Comparison of ENCODE assay signal across 35 cellular contexts in the genomic region with DNA sequence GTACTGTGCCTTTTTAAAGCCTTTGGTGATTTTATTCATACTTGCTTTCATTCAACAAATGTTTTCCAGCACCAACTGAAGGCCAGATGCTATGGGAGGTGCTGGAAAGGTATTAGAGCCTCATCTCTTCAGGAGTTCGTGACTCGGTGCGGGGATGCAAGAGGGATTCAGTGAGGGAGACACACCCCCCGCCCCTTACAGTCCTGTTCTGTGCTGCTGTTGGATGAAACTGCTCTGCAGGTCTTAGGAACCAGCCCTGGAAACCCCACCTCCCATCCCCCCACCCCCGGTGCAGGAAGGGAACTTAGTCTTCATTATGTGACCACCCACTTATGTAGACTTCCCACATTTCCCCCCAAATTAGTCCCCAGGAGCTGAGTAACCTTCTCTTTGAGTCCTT.
"Had no signal": no experiment of that assay in that cellular context is flagged by ENCODE, and none has a peak within 500 bp of the region (broad histone marks: within the 10 kb centered on the region; RNA-seq: fewer than 3 reads in every experiment).

No MANE protein-coding gene starts in this region.

- DNase-seq: activated B cell treated with CpG ODN at 0.5 μM for 24 hours; activated CD4-positive, alpha-beta memory T cell treated with anti-CD3 and anti-CD28 coated beads, Interleukin-2, amount 10 ng/mL, durations not matched to agents 7 days and 5 days; activated CD4-positive, alpha-beta T cell treated with anti-CD3 and anti-CD28 coated beads for 4 hours; activated CD4-positive, alpha-beta T cell treated with anti-CD3 and anti-CD28 coated beads, Interleukin-2, amount 10 ng/mL, durations not matched to agents 24 days and 14 days; activated CD4-positive, alpha-beta T cell treated with anti-CD3 and anti-CD28 coated beads, Interleukin-2, amount 50 U/mL, for 1 hour; activated CD4-positive, alpha-beta T cell treated with anti-CD3 and anti-CD28 coated beads, Interleukin-2, amount 50 U/mL, for 48 hours; activated CD4-positive, CD25-positive, alpha-beta regulatory T cell treated with anti-CD3 and anti-CD28 coated beads, Interleukin-2, amount 50 U/mL, for 72 hours; activated CD8-positive, alpha-beta memory T cell treated with anti-CD3 and anti-CD28 coated beads for 24 hours; activated CD8-positive, alpha-beta memory T cell treated with anti-CD3 and anti-CD28 coated beads, Interleukin-2, amount 10 ng/mL, durations not matched to agents 7 days and 5 days; activated CD8-positive, alpha-beta memory T cell treated with anti-CD3 and anti-CD28 coated beads, Interleukin-2, amount 50 U/mL, for 48 hours; activated CD8-positive, alpha-beta T cell treated with anti-CD3 and anti-CD28 coated beads, Interleukin-2, amount 10 ng/mL, durations not matched to agents 7 days and 5 days; activated effector memory CD4-positive, alpha-beta T cell treated with anti-CD3 and anti-CD28 coated beads, Interleukin-2, amount 50 U/mL, for 16 hours; activated gamma-delta T cell treated with Interleukin-2 at 50 U/mL for 16 hours; activated naive CD4-positive, alpha-beta T cell; activated naive CD4-positive, alpha-beta T cell treated with anti-CD3 and anti-CD28 coated beads for 36 hours; activated naive CD4-positive, alpha-beta T cell treated with anti-CD3 and anti-CD28 coated beads, Interleukin-2, amount 50 U/mL, for 16 hours; activated naive CD8-positive, alpha-beta T cell treated with anti-CD3 and anti-CD28 coated beads for 36 hours; activated T-cell treated with anti-CD3 and anti-CD28 coated beads, Interleukin-2, amount 50 U/mL, for 24 hours; activated T-cell treated with anti-CD3 and anti-CD28 coated beads, Interleukin-2, amount 50 U/mL, for 72 hours; adrenal gland; amniotic stem cell; aorta; body of pancreas; brain microvascular endothelial cell; central memory CD4-positive, alpha-beta T cell; T-helper 1 cell; T-helper 2 cell; T-helper 9 cell had no signal

- H3K4me3 ChIP-seq: adrenal gland, body of pancreas, breast epithelium had no signal

- H3K27me3 ChIP-seq: adrenal gland, body of pancreas, brain microvascular endothelial cell, breast epithelium had no signal

- ATAC-seq: activated CD8-positive, alpha-beta memory T cell treated with anti-CD3 and anti-CD28 coated beads, Interleukin-2, amount 10 ng/mL, durations not matched to agents 7 days and 5 days; activated CD8-positive, alpha-beta T cell treated with anti-CD3 and anti-CD28 coated beads, Interleukin-2, amount 10 ng/mL, durations not matched to agents 7 days and 5 days; activated naive CD4-positive, alpha-beta T cell treated with anti-CD3 and anti-CD28 coated beads, Interleukin-2, amount 50 U/mL, for 72 hours; activated T-cell treated with anti-CD3 and anti-CD28 coated beads, Interleukin-2, amount 50 U/mL, for 72 hours; activated T-helper 17 cell treated with anti-CD3 and anti-CD28 coated beads, Interleukin-2, amount 50 U/mL, for 72 hours; body of pancreas had no signal

- H3K27ac ChIP-seq: adrenal gland, body of pancreas, brain microvascular endothelial cell, breast epithelium, VCaP had no signal

- H3K27me3 Mint-ChIP-seq: activated B cell treated with CpG ODN at 0.5 μM for 24 hours; activated CD4-positive, alpha-beta memory T cell treated with anti-CD3 and anti-CD28 coated beads, Interleukin-2, amount 10 ng/mL, durations not matched to agents 7 days and 5 days; activated CD4-positive, alpha-beta T cell treated with anti-CD3 and anti-CD28 coated beads, Interleukin-2, amount 10 ng/mL, durations not matched to agents 24 days and 14 days; activated CD8-positive, alpha-beta memory T cell treated with anti-CD3 and anti-CD28 coated beads, Interleukin-2, amount 10 ng/mL, durations not matched to agents 7 days and 5 days; activated naive CD8-positive, alpha-beta T cell treated with anti-CD3 and anti-CD28 coated beads for 36 hours; activated T-cell treated with anti-CD3 and anti-CD28 coated beads, Interleukin-2, amount 50 U/mL, for 24 hours had no signal

- H3K4me3 Mint-ChIP-seq: activated B cell treated with CpG ODN at 0.5 μM for 24 hours; activated CD4-positive, alpha-beta memory T cell treated with anti-CD3 and anti-CD28 coated beads, Interleukin-2, amount 10 ng/mL, durations not matched to agents 7 days and 5 days; activated CD4-positive, alpha-beta T cell treated with anti-CD3 and anti-CD28 coated beads, Interleukin-2, amount 10 ng/mL, durations not matched to agents 24 days and 14 days; activated CD8-positive, alpha-beta memory T cell treated with anti-CD3 and anti-CD28 coated beads, Interleukin-2, amount 10 ng/mL, durations not matched to agents 7 days and 5 days; activated CD8-positive, alpha-beta T cell treated with anti-CD3 and anti-CD28 coated beads, Interleukin-2, amount 10 ng/mL, durations not matched to agents 7 days and 5 days; activated naive CD4-positive, alpha-beta T cell treated with anti-CD3 and anti-CD28 coated beads for 36 hours; activated naive CD8-positive, alpha-beta T cell treated with anti-CD3 and anti-CD28 coated beads for 36 hours; activated T-cell treated with anti-CD3 and anti-CD28 coated beads, Interleukin-2, amount 50 U/mL, for 24 hours; activated T-cell treated with anti-CD3 and anti-CD28 coated beads, Interleukin-2, amount 50 U/mL, for 72 hours; activated T-helper 1 cell treated with anti-CD3 and anti-CD28 coated beads, Interleukin-12 subunit alpha, Interleukin-12 subunit beta, Interleukin-2, Interleukin-4 antibody, amounts not matched to agents 30 ng/mL and 10 ng/mL and 1 ng/mL, durations not matched to agents 14 hours and 24 hours and 36 hours; activated T-helper 17 cell treated with anti-CD3 and anti-CD28 coated beads, Interleukin-2, amount 50 U/mL, for 72 hours; T-helper 1 cell treated with Interleukin-12 subunit alpha and Interleukin-12 subunit beta and Interleukin-4 antibody, amounts not matched to agents 30 μg/mL and 1 μg/mL, for 36 hours; T-helper 2 cell treated with Interferon-gamma antibody and Interleukin-4, amounts not matched to agents 5 μg/mL and 100 μg/mL, for 36 hours had no signal

- H3K36me3 Mint-ChIP-seq: activated CD8-positive, alpha-beta memory T cell treated with anti-CD3 and anti-CD28 coated beads, Interleukin-2, amount 10 ng/mL, durations not matched to agents 7 days and 5 days; activated naive CD8-positive, alpha-beta T cell treated with anti-CD3 and anti-CD28 coated beads for 36 hours had no signal

- H3K27ac Mint-ChIP-seq: activated B cell treated with CpG ODN at 0.5 μM for 24 hours; activated CD4-positive, alpha-beta memory T cell treated with anti-CD3 and anti-CD28 coated beads, Interleukin-2, amount 10 ng/mL, durations not matched to agents 7 days and 5 days; activated CD4-positive, alpha-beta T cell treated with anti-CD3 and anti-CD28 coated beads, Interleukin-2, amount 10 ng/mL, durations not matched to agents 24 days and 14 days; activated CD8-positive, alpha-beta memory T cell treated with anti-CD3 and anti-CD28 coated beads, Interleukin-2, amount 10 ng/mL, durations not matched to agents 7 days and 5 days; activated CD8-positive, alpha-beta T cell treated with anti-CD3 and anti-CD28 coated beads, Interleukin-2, amount 10 ng/mL, durations not matched to agents 7 days and 5 days; activated naive CD4-positive, alpha-beta T cell treated with anti-CD3 and anti-CD28 coated beads for 36 hours; activated naive CD4-positive, alpha-beta T cell treated with anti-CD3 and anti-CD28 coated beads, Interleukin-2, amount 50 U/mL, for 72 hours; activated naive CD8-positive, alpha-beta T cell treated with anti-CD3 and anti-CD28 coated beads for 36 hours; activated T-cell treated with anti-CD3 and anti-CD28 coated beads, Interleukin-2, amount 50 U/mL, for 24 hours; activated T-cell treated with anti-CD3 and anti-CD28 coated beads, Interleukin-2, amount 50 U/mL, for 72 hours; activated T-helper 1 cell treated with anti-CD3 and anti-CD28 coated beads, Interleukin-12 subunit alpha, Interleukin-12 subunit beta, Interleukin-2, Interleukin-4 antibody, amounts not matched to agents 30 ng/mL and 10 ng/mL and 1 ng/mL, durations not matched to agents 14 hours and 24 hours and 36 hours; activated T-helper 17 cell treated with anti-CD3 and anti-CD28 coated beads, Interleukin-2, amount 50 U/mL, for 72 hours; T-helper 1 cell treated with Interleukin-12 subunit alpha and Interleukin-12 subunit beta and Interleukin-4 antibody, amounts not matched to agents 30 μg/mL and 1 μg/mL, for 36 hours; T-helper 2 cell treated with Interferon-gamma antibody and Interleukin-4, amounts not matched to agents 5 μg/mL and 100 μg/mL, for 36 hours had no signal

- H3K9me3 Mint-ChIP-seq: activated B cell treated with CpG ODN at 0.5 μM for 24 hours; activated CD4-positive, alpha-beta T cell treated with anti-CD3 and anti-CD28 coated beads, Interleukin-2, amount 10 ng/mL, durations not matched to agents 24 days and 14 days; activated naive CD4-positive, alpha-beta T cell treated with anti-CD3 and anti-CD28 coated beads for 36 hours; activated naive CD8-positive, alpha-beta T cell treated with anti-CD3 and anti-CD28 coated beads for 36 hours; activated T-cell treated with anti-CD3 and anti-CD28 coated beads, Interleukin-2, amount 50 U/mL, for 24 hours; activated T-helper 1 cell treated with anti-CD3 and anti-CD28 coated beads, Interleukin-12 subunit alpha, Interleukin-12 subunit beta, Interleukin-2, Interleukin-4 antibody, amounts not matched to agents 30 ng/mL and 10 ng/mL and 1 ng/mL, durations not matched to agents 14 hours and 24 hours and 36 hours; T-helper 1 cell treated with Interleukin-12 subunit alpha and Interleukin-12 subunit beta and Interleukin-4 antibody, amounts not matched to agents 30 μg/mL and 1 μg/mL, for 36 hours; T-helper 2 cell treated with Interferon-gamma antibody and Interleukin-4, amounts not matched to agents 5 μg/mL and 100 μg/mL, for 36 hours had no signal

- H3K36me3 ChIP-seq: adrenal gland, brain microvascular endothelial cell, breast epithelium had no signal

- H3K4me1 ChIP-seq: adrenal gland, breast epithelium had no signal

- H3K4me1 Mint-ChIP-seq: activated B cell treated with CpG ODN at 0.5 μM for 24 hours; activated CD4-positive, alpha-beta memory T cell treated with anti-CD3 and anti-CD28 coated beads, Interleukin-2, amount 10 ng/mL, durations not matched to agents 7 days and 5 days; activated CD4-positive, alpha-beta T cell treated with anti-CD3 and anti-CD28 coated beads, Interleukin-2, amount 10 ng/mL, durations not matched to agents 24 days and 14 days; activated CD8-positive, alpha-beta memory T cell treated with anti-CD3 and anti-CD28 coated beads, Interleukin-2, amount 10 ng/mL, durations not matched to agents 7 days and 5 days; activated naive CD8-positive, alpha-beta T cell treated with anti-CD3 and anti-CD28 coated beads for 36 hours; activated T-helper 17 cell treated with anti-CD3 and anti-CD28 coated beads, Interleukin-2, amount 50 U/mL, for 72 hours had no signal
